In genomic region chr11:114989536-114989935, GRCh38 we compare ENCODE assay signal across 19 cellular contexts.
DNase-seq lines count a peak whose midpoint lies in the region; ATAC-seq and TF ChIP-seq lines count a peak whose summit lies in the region.
"Had no signal": no experiment of that assay in that cellular context is flagged by ENCODE, and none has a peak within 500 bp of the region (broad histone marks: within the 10 kb centered on the region; RNA-seq: fewer than 3 reads in every experiment).

No MANE protein-coding gene starts in this region.

- no peak for TF ChIP-seq POLR2A in adrenal gland (IDR thresholded peaks at IDR 0.05)
- TF ChIP-seq POLR2A in GM18505 (IDR thresholded peaks at IDR 0.05; ENCODE audit: borderline replicate concordance, extremely low read depth, insufficient read depth, insufficient read length) = no peak
- no peak for TF ChIP-seq POLR2A in spleen (IDR thresholded peaks at IDR 0.05)

- H3K14ac ChIP-seq in neuronal stem cell (ENCODE audit: low read length) = no peak overlapping the region

- H3K4me1 ChIP-seq in adrenal gland (replicated peaks in 1 of 2) (peaks cover 0 to 24% of the 10 kb centered on the region in 2 donors), mesendoderm (ENCODE audit: control insufficient read depth, low read depth, low read length) (no peaks in the 10 kb centered on the region), neuronal stem cell (ENCODE audit: control insufficient read depth in 2 of 2, insufficient read depth in 1 of 2, low read depth in 1 of 2, low read length in 2 of 2) (peaks cover 0 to 5% of the 10 kb centered on the region in 2 donors), spleen (peaks cover 0 to 20% (median 0%) of the 10 kb centered on the region in 6 donors)
- H3K4me1 ChIP-seq: BLaER1, HAP-1 had no signal

- no peak overlapping the region for H4K91ac ChIP-seq in neuronal stem cell (ENCODE audit: low read depth, low read length, poor library complexity)

- intact Hi-C loops in adrenal gland (cut with DNase I) = no loop called here
- intact Hi-C loops in spleen (cut with DNase I; ENCODE audit: low total_unique reads) = no loop called here

- H2BK12ac ChIP-seq in neuronal stem cell (ENCODE audit: low read length) = no peak overlapping the region

- H3K9ac ChIP-seq in mesendoderm (ENCODE audit: low read length) (no peak overlapping the region), neuronal stem cell (ENCODE audit: low read depth, low read length, poor library complexity) (no peak overlapping the region)
- H3K9ac ChIP-seq: BLaER1 had no signal

- H3K36me3 ChIP-seq in adrenal gland (replicated peaks in 1 of 2) (no peaks in the 10 kb centered on the region), mesendoderm (ENCODE audit: control insufficient read depth, insufficient read depth, low read length) (no peaks in the 10 kb centered on the region), neuronal stem cell (replicated peaks in 1 of 2; ENCODE audit: control insufficient read depth in 2 of 2, insufficient read depth in 2 of 2, low read length in 2 of 2) (no peaks in the 10 kb centered on the region), spleen (no peaks in the 10 kb centered on the region)
- H3K36me3 ChIP-seq: BLaER1, HAP-1 had no signal

- H3K4ac ChIP-seq in mesendoderm (ENCODE audit: low read depth, low read length) (peak overlapping the region; percentile 56), neuronal stem cell (ENCODE audit: low read length) (no peak overlapping the region)

- no peak overlapping the region for H4K5ac ChIP-seq in mesendoderm (ENCODE audit: low read length)

- H2BK120ac ChIP-seq in mesendoderm (ENCODE audit: low read depth, low read length) (no peak overlapping the region), neuronal stem cell (ENCODE audit: low read depth, low read length) (no peak overlapping the region)

- WGBS in adrenal gland, 4 donors = 23 to 44% (median 28%) methylated on average over 9 of the region's 9 CpGs
- no CpG with 5 or more reads among the region's 9 CpGs for WGBS in mesendoderm (ENCODE audit: extremely low coverage, insufficient coverage, low lambda C conversion rate)
- no CpG with 5 or more reads among the region's 9 CpGs for WGBS in neuronal stem cell (ENCODE audit: extremely low coverage in 2 of 2, insufficient read length in 2 of 2, insufficient replicate concordance in 1 of 2), 2 donors
- WGBS in spleen, 5 donors = 55 to 66% (median 58%) methylated on average over 8 to 9 of the region's 9 CpGs

- H3K4me2 ChIP-seq in mesendoderm (ENCODE audit: low read length) = no peak overlapping the region
- no peak overlapping the region for H3K4me2 ChIP-seq in neuronal stem cell (ENCODE audit: insufficient read depth, low read length, poor library complexity, severe bottlenecking)
- H3K4me2 ChIP-seq: BLaER1 had no signal

- no peaks in the 10 kb centered on the region for H3K9me3 ChIP-seq in adrenal gland (replicated peaks in 1 of 3)
- no peaks in the 10 kb centered on the region for H3K9me3 ChIP-seq in neuronal stem cell (replicated peaks in 1 of 2; ENCODE audit: control insufficient read depth in 2 of 2, insufficient read depth in 1 of 2, low read depth in 1 of 2, low read length in 2 of 2)
- no peaks in the 10 kb centered on the region for H3K9me3 ChIP-seq in spleen
- H3K9me3 ChIP-seq: BLaER1, HAP-1 had no signal

- no peak overlapping the region for H4K8ac ChIP-seq in mesendoderm (ENCODE audit: low read depth, low read length)
- no peak overlapping the region for H4K8ac ChIP-seq in neuronal stem cell (ENCODE audit: low read depth, low read length)

- no peak overlapping the region for H2BK5ac ChIP-seq in mesendoderm (ENCODE audit: low read length)
- no peak overlapping the region for H2BK5ac ChIP-seq in neuronal stem cell (ENCODE audit: low read length)

- H3K4me3 ChIP-seq in adrenal gland (no peak overlapping the region), mesendoderm (ENCODE audit: low read length) (no peak overlapping the region), neuronal stem cell (ENCODE audit: low read length in 2 of 2) (no peak overlapping the region), spleen (no peak overlapping the region)
- H3K4me3 ChIP-seq: BLaER1, HAP-1 had no signal

- peak overlapping the region; percentile 22 for H3K56ac ChIP-seq in mesendoderm (ENCODE audit: low read length)

- H3K27ac ChIP-seq in adrenal gland = no peak overlapping the region
- H3K27ac ChIP-seq in mesendoderm (ENCODE audit: low read depth, low read length) = no peak overlapping the region
- H3K27ac ChIP-seq in neuronal stem cell (replicated peaks; ENCODE audit: low read length) = no peak overlapping the region
- no peak overlapping the region for H3K27ac ChIP-seq in spleen
- H3K27ac ChIP-seq: 22Rv1, BLaER1, C4-2B had no signal

- H2AK5ac ChIP-seq in mesendoderm (ENCODE audit: low read length) (no peak overlapping the region), neuronal stem cell (ENCODE audit: low read depth, low read length) (no peak overlapping the region)

- H2BK15ac ChIP-seq in mesendoderm (replicated peaks; ENCODE audit: low read depth) (no peak overlapping the region), neuronal stem cell (ENCODE audit: low read length) (no peak overlapping the region)

- H3K18ac ChIP-seq in mesendoderm (ENCODE audit: low read length) = no peak overlapping the region
- H3K18ac ChIP-seq in neuronal stem cell (ENCODE audit: low read length) = peak overlapping the region; percentile 5

- no peak for ATAC-seq in GM18505 (IDR thresholded peaks at IDR 0.05; ENCODE audit: unreplicated experiment)
- ATAC-seq: CD8-positive, alpha-beta T cell had no signal

- no peaks in the 10 kb centered on the region for H3K79me2 ChIP-seq in mesendoderm (ENCODE audit: control insufficient read depth, insufficient read depth, low read length)

- H3K79me1 ChIP-seq in mesendoderm (ENCODE audit: low read length) (no peaks in the 10 kb centered on the region), neuronal stem cell (ENCODE audit: low read depth, low read length) (no peaks in the 10 kb centered on the region)

- no peak overlapping the region for H2AFZ ChIP-seq in neuronal stem cell (ENCODE audit: low read length)

- H3K23ac ChIP-seq in mesendoderm (ENCODE audit: low read length) (no peak overlapping the region), neuronal stem cell (ENCODE audit: low read depth, low read length, poor library complexity) (no peak overlapping the region)

- no peaks in the 10 kb centered on the region for H3K27me3 ChIP-seq in adrenal gland
- no peaks in the 10 kb centered on the region for H3K27me3 ChIP-seq in mesendoderm (ENCODE audit: insufficient read depth, low read length, poor library complexity)
- peaks cover 0 to 7% (median 0%) of the 10 kb centered on the region in 3 experiments for H3K27me3 ChIP-seq in neuronal stem cell (ENCODE audit: control insufficient read depth in 3 of 3, insufficient read depth in 3 of 3, low read depth in 1 of 3, low read length in 3 of 3)
- peaks cover 0 to 18% (median 0%) of the 10 kb centered on the region in 7 donors for H3K27me3 ChIP-seq in spleen (replicated peaks in 1 of 7)
- H3K27me3 ChIP-seq: BLaER1 had no signal

- peak; percentile 9 for DNase-seq in Daoy (ENCODE audit: low read depth)
- DNase-seq in adrenal gland = peak; percentile 58 to 86 (median 77)
- DNase-seq in mesendoderm = no peak
- DNase-seq in neuronal stem cell (ENCODE audit: low spot score) = no peak
- DNase-seq in spleen = no peak
- DNase-seq in activated naive CD4-positive, alpha-beta T cell treated with anti-CD3 and anti-CD28 coated beads, Interleukin-2, amount 50 U/mL, for 16 hours = no peak
- no peak for DNase-seq in activated CD4-positive, alpha-beta T cell treated with anti-CD3 and anti-CD28 coated beads for 48 hours
- DNase-seq: CD4-positive, CD25-positive, alpha-beta regulatory T cell; CD8-positive, alpha-beta T cell; DMS 273 treated with DMSO at 0.1 percent for 48 hours; DMS79; GF-D8; GOT3; HFFc6 had no signal

- TF ChIP-seq CTCF in adrenal gland (IDR thresholded peaks at IDR 0.05) (no peak), spleen (IDR thresholded peaks at IDR 0.05 in 8 of 11, conservative IDR thresholded peaks at IDR 0.05 in 3 of 11) (no peak)

Comparison
In these comparisons a context has a peak if more than half of its experiments do, and no peak if none do; other contexts are left out.
1. DNase-seq: peak in Daoy (single experiment) and adrenal gland (7 of 7); none in mesendoderm (single experiment), neuronal stem cell (single experiment), spleen (single experiment), activated naive CD4-positive, alpha-beta T cell treated with anti-CD3 and anti-CD28 coated beads, Interleukin-2, amount 50 U/mL, for 16 hours (single experiment) and activated CD4-positive, alpha-beta T cell treated with anti-CD3 and anti-CD28 coated beads for 48 hours (single experiment).